ENCODE assay signal across 34 cellular contexts in genomic region chr1:161285113-161285512, GRCh38. TPM values are rescaled to one million over a fixed set of nuclear protein-coding genes. Genes with fewer than 3 reads are reported as not detected.
"Had no signal": no experiment of that assay in that cellular context is flagged by ENCODE, and none has a peak within 500 bp of the region (broad histone marks: within the 10 kb centered on the region; RNA-seq: fewer than 3 reads in every experiment).

No MANE protein-coding gene starts in this region.

- H3K4me2 ChIP-seq: hepatocyte had no signal

- DNase-seq: colonic mucosa; effector CD8-positive, alpha-beta T cell; foreskin keratinocyte; heart left ventricle; left cardiac atrium; left lung; mesenchymal stem cell; naive thymus-derived CD4-positive, alpha-beta T cell; nephron progenitor cell; sigmoid colon; stimulated activated CD4-positive, alpha-beta T cell treated with anti-CD3 and anti-CD28 coated beads, Interleukin-2, amount 100 ng/mL, for 24 hours; stimulated activated CD4-positive, alpha-beta T cell treated with anti-CD3 and anti-CD28 coated beads, Interleukin-4, amount 100 ng/mL, for 24 hours; stimulated activated naive CD4-positive, alpha-beta T cell treated with Interleukin-2 at 50 U/mL for 16 hours; stomach; thyroid gland; trophoblast cell had no signal

- FAIRE-seq: endothelial cell of umbilical vein, islet of Langerhans had no signal

- H3K36me3 ChIP-seq: colonic mucosa, gastroesophageal sphincter, heart left ventricle, left lung, prostate gland, right atrium auricular region, sigmoid colon, stomach, thyroid gland had no signal

- H3K4me3 ChIP-seq: colonic mucosa, esophagus muscularis mucosa, gastroesophageal sphincter, heart left ventricle, hepatocyte, left lung, prostate gland, right atrium auricular region, sigmoid colon, stomach, thyroid gland had no signal

- H3K9me3 ChIP-seq: colonic mucosa, esophagus muscularis mucosa, gastroesophageal sphincter, heart left ventricle, left lung, prostate gland, right atrium auricular region, sigmoid colon, stomach, thyroid gland had no signal

- ATAC-seq: foreskin keratinocyte; gastroesophageal sphincter; heart left ventricle; left cardiac atrium; left lung; naive thymus-derived CD4-positive, alpha-beta T cell; stimulated activated effector memory CD8-positive, alpha-beta T cell treated with anti-CD3 and anti-CD28 coated beads, Interleukin-12 subunit alpha, Interleukin-12 subunit beta, amount 100 ng/mL, for 72 hours had no signal

- H2AFZ ChIP-seq: hepatocyte had no signal

- H3K27ac ChIP-seq: colonic mucosa, esophagus muscularis mucosa, foreskin keratinocyte, gastroesophageal sphincter, heart left ventricle, hepatocyte, left lung, prostate gland, right atrium auricular region, sigmoid colon, stomach, thyroid gland had no signal

- H3K4me1 ChIP-seq: colonic mucosa, esophagus muscularis mucosa, foreskin keratinocyte, gastroesophageal sphincter, heart left ventricle, left lung, prostate gland, right atrium auricular region, sigmoid colon, stomach had no signal

- H3K79me2 ChIP-seq: hepatocyte had no signal

- H3K27me3 ChIP-seq: colonic mucosa, esophagus muscularis mucosa, gastroesophageal sphincter, heart left ventricle, hepatocyte, left lung, right atrium auricular region, sigmoid colon, stomach, thyroid gland had no signal

RNA-seq across cellular contexts. Expression of gene MPZ, which starts 24.7 kb away (rescaled TPM):
- polyA plus RNA-seq: naive thymus-derived CD4-positive, alpha-beta T cell had no signal

RNA-seq across cellular contexts. Expression of gene PCP4L1, which starts 26.6 kb away (rescaled TPM):
- total RNA-seq: endothelial cell of umbilical vein; fibroblast of lung; foreskin keratinocyte; kidney epithelial cell; lung microvascular endothelial cell; naive thymus-derived CD4-positive, alpha-beta T cell; osteocyte; subcutaneous adipose tissue had no signal
- polyA plus RNA-seq: endothelial cell of umbilical vein, fibroblast of lung, foreskin keratinocyte had no signal

RNA-seq across cellular contexts. Expression of gene NR1I3, which starts 47.1 kb away (rescaled TPM):
- total RNA-seq: colonic mucosa; endothelial cell of umbilical vein; epithelial cell of proximal tubule; esophagus muscularis mucosa; fibroblast of lung; foreskin keratinocyte; gastroesophageal sphincter; heart left ventricle; kidney epithelial cell; left cardiac atrium; left lung; lung microvascular endothelial cell; mesothelial cell of epicardium; mucosa of gallbladder; naive thymus-derived CD4-positive, alpha-beta T cell; osteocyte; prostate gland; right atrium auricular region; sigmoid colon; skeletal muscle tissue; subcutaneous adipose tissue; thyroid gland; urinary bladder had no signal
- polyA plus RNA-seq: endothelial cell of umbilical vein; fibroblast of lung; naive thymus-derived CD4-positive, alpha-beta T cell; stomach had no signal
